ENCODE assay signal across 13 cellular contexts in the genomic region with DNA sequence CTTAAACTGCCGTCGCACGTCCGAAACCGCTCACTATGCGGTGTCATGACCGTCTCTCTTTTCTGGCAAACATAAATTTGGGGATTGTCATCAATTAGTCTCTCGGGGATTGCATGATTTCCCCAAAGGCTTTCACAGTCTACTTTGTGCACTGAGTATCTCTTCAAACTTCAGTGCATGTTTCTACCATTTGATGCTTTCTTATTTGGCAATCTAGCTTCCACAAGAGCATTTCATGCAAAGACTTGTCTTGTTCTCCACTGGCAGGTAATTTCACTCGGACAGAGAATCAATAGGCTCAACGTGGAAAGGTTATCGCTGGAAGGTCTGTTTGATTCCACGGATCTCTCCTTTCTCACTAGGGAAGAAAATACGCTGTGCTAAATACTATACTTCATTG. TPM values are rescaled to one million over a fixed set of nuclear protein-coding genes. Genes with fewer than 3 reads are reported as not detected.
A peak's percentile ranks its signal among the peaks of the same experiment; 100 is the strongest.
DNase-seq lines count a peak whose midpoint lies in the region; ATAC-seq lines count a peak whose summit lies in the region.
"Not testable (repeated sequence)": the region's sequence is repeated elsewhere in the genome, so short reads cannot be mapped to it uniquely, and the experiment has no call there.
"Had no signal": no experiment of that assay in that cellular context is flagged by ENCODE, and none has a peak within 500 bp of the region (broad histone marks: within the 10 kb centered on the region; RNA-seq: fewer than 3 reads in every experiment).

No MANE protein-coding gene starts in this region.

- intact Hi-C loops in activated CD4-positive, alpha-beta T cell treated with anti-CD3 and anti-CD28 coated beads, Interleukin-2, amount 10 ng/mL, durations not matched to agents 24 days and 14 days (cut with micrococcal nuclease), result not testable (repeated sequence)

- H3K27me3 Mint-ChIP-seq in activated CD4-positive, alpha-beta T cell treated with anti-CD3 and anti-CD28 coated beads, Interleukin-2, amount 10 ng/mL, durations not matched to agents 24 days and 14 days; natural killer cell treated with Interleukin-12 subunit alpha and Interleukin-12 subunit beta and Interleukin-15 and Interleukin-18, amount 100 ng/mL, for 72 hours: not testable (repeated sequence)

- DNase-seq in activated CD4-positive, alpha-beta T cell treated with anti-CD3 and anti-CD28 coated beads, Interleukin-2, amount 10 ng/mL, durations not matched to agents 24 days and 14 days, result peak; percentile 53
- peak; percentile 58 for DNase-seq in natural killer cell treated with Interleukin-12 subunit alpha and Interleukin-12 subunit beta and Interleukin-15 and Interleukin-18, amount 100 ng/mL, for 72 hours (ENCODE audit: low spot score)

- ATAC-seq in natural killer cell treated with Interleukin-12 subunit alpha and Interleukin-12 subunit beta and Interleukin-15 and Interleukin-18, amount 100 ng/mL, for 72 hours, result not testable (repeated sequence)

- not testable (repeated sequence) for H3K4me1 Mint-ChIP-seq in activated CD4-positive, alpha-beta T cell treated with anti-CD3 and anti-CD28 coated beads, Interleukin-2, amount 10 ng/mL, durations not matched to agents 24 days and 14 days; natural killer cell treated with Interleukin-12 subunit alpha and Interleukin-12 subunit beta and Interleukin-15 and Interleukin-18, amount 100 ng/mL, for 72 hours (ENCODE audit: low read depth in 2 of 2)

- not testable (repeated sequence) for H3K9me3 Mint-ChIP-seq in activated CD4-positive, alpha-beta T cell treated with anti-CD3 and anti-CD28 coated beads, Interleukin-2, amount 10 ng/mL, durations not matched to agents 24 days and 14 days; natural killer cell treated with Interleukin-12 subunit alpha and Interleukin-12 subunit beta and Interleukin-15 and Interleukin-18, amount 100 ng/mL, for 72 hours

- not testable (repeated sequence) for H3K36me3 Mint-ChIP-seq in activated CD4-positive, alpha-beta T cell treated with anti-CD3 and anti-CD28 coated beads, Interleukin-2, amount 10 ng/mL, durations not matched to agents 24 days and 14 days (ENCODE audit: low read depth); natural killer cell treated with Interleukin-12 subunit alpha and Interleukin-12 subunit beta and Interleukin-15 and Interleukin-18, amount 100 ng/mL, for 72 hours

- H3K4me3 Mint-ChIP-seq in activated CD4-positive, alpha-beta T cell treated with anti-CD3 and anti-CD28 coated beads, Interleukin-2, amount 10 ng/mL, durations not matched to agents 24 days and 14 days; natural killer cell treated with Interleukin-12 subunit alpha and Interleukin-12 subunit beta and Interleukin-15 and Interleukin-18, amount 100 ng/mL, for 72 hours: not testable (repeated sequence)

- H3K27ac Mint-ChIP-seq in activated CD4-positive, alpha-beta T cell treated with anti-CD3 and anti-CD28 coated beads, Interleukin-2, amount 10 ng/mL, durations not matched to agents 24 days and 14 days; natural killer cell treated with Interleukin-12 subunit alpha and Interleukin-12 subunit beta and Interleukin-15 and Interleukin-18, amount 100 ng/mL, for 72 hours: not testable (repeated sequence)

RNA-seq across cellular contexts. Expression of a gene that starts 0.8 kb away (rescaled TPM):
- total RNA-seq in activated CD4-positive, alpha-beta T cell treated with anti-CD3 and anti-CD28 coated beads, Interleukin-2, amount 10 ng/mL, durations not matched to agents 24 days and 14 days, result not detected in 2 replicates
- total RNA-seq in natural killer cell treated with Interleukin-12 subunit alpha and Interleukin-12 subunit beta and Interleukin-15 and Interleukin-18, amount 100 ng/mL, for 72 hours, result not detected
- total RNA-seq: A172; A673; B cell; Caco-2; Calu3; CD4-positive, alpha-beta memory T cell; CD4-positive, alpha-beta T cell; CD4-positive, CD25-positive, alpha-beta regulatory T cell; CD8-positive, alpha-beta memory T cell; CD8-positive, alpha-beta T cell; Daoy had no signal

RNA-seq across cellular contexts. Expression of a gene that starts 5.5 kb away (rescaled TPM):
- total RNA-seq in activated CD4-positive, alpha-beta T cell treated with anti-CD3 and anti-CD28 coated beads, Interleukin-2, amount 10 ng/mL, durations not matched to agents 24 days and 14 days, result not detected in 2 replicates
- not detected for total RNA-seq in natural killer cell treated with Interleukin-12 subunit alpha and Interleukin-12 subunit beta and Interleukin-15 and Interleukin-18, amount 100 ng/mL, for 72 hours
- total RNA-seq: A172; A673; B cell; Caco-2; Calu3; CD4-positive, alpha-beta memory T cell; CD4-positive, alpha-beta T cell; CD4-positive, CD25-positive, alpha-beta regulatory T cell; CD8-positive, alpha-beta memory T cell; CD8-positive, alpha-beta T cell; Daoy had no signal

RNA-seq across cellular contexts. Expression of a gene that starts 10.3 kb away (rescaled TPM):
- not detected in 2 replicates for total RNA-seq in activated CD4-positive, alpha-beta T cell treated with anti-CD3 and anti-CD28 coated beads, Interleukin-2, amount 10 ng/mL, durations not matched to agents 24 days and 14 days
- not detected for total RNA-seq in natural killer cell treated with Interleukin-12 subunit alpha and Interleukin-12 subunit beta and Interleukin-15 and Interleukin-18, amount 100 ng/mL, for 72 hours
- total RNA-seq: A172; A673; B cell; Caco-2; Calu3; CD4-positive, alpha-beta memory T cell; CD4-positive, alpha-beta T cell; CD4-positive, CD25-positive, alpha-beta regulatory T cell; CD8-positive, alpha-beta memory T cell; CD8-positive, alpha-beta T cell; Daoy had no signal

RNA-seq across cellular contexts. Expression of a gene that starts 15.0 kb away (rescaled TPM):
- total RNA-seq in activated CD4-positive, alpha-beta T cell treated with anti-CD3 and anti-CD28 coated beads, Interleukin-2, amount 10 ng/mL, durations not matched to agents 24 days and 14 days, result not detected in 2 replicates
- not detected for total RNA-seq in natural killer cell treated with Interleukin-12 subunit alpha and Interleukin-12 subunit beta and Interleukin-15 and Interleukin-18, amount 100 ng/mL, for 72 hours
- total RNA-seq: A172; A673; B cell; Caco-2; Calu3; CD4-positive, alpha-beta memory T cell; CD4-positive, alpha-beta T cell; CD4-positive, CD25-positive, alpha-beta regulatory T cell; CD8-positive, alpha-beta memory T cell; CD8-positive, alpha-beta T cell; Daoy had no signal

RNA-seq across cellular contexts. Expression of a gene that starts 19.8 kb away (rescaled TPM):
- total RNA-seq in activated CD4-positive, alpha-beta T cell treated with anti-CD3 and anti-CD28 coated beads, Interleukin-2, amount 10 ng/mL, durations not matched to agents 24 days and 14 days, result not detected in 2 replicates
- not detected for total RNA-seq in natural killer cell treated with Interleukin-12 subunit alpha and Interleukin-12 subunit beta and Interleukin-15 and Interleukin-18, amount 100 ng/mL, for 72 hours
- total RNA-seq: A172; A673; B cell; Caco-2; Calu3; CD4-positive, alpha-beta memory T cell; CD4-positive, alpha-beta T cell; CD4-positive, CD25-positive, alpha-beta regulatory T cell; CD8-positive, alpha-beta memory T cell; CD8-positive, alpha-beta T cell; Daoy had no signal
